Comparison of ENCODE assay signal across 1 cellular context in genomic region chr2:47147011-47147410, GRCh38.
TF ChIP-seq lines count a peak whose summit lies in the region.

No MANE protein-coding gene starts in this region.

TF ChIP-seq in HepG2, 621 proteins besides CTCF, POLR2A, EP300 and RAD21:
- TF ChIP-seq ELF1 (CRISPR knock-in tag; IDR thresholded peaks at IDR 0.05) (no peak), PRDM10 (CRISPR knock-in tag; IDR thresholded peaks at IDR 0.05; ENCODE audit: low read depth) (no peak), DMAP1 (CRISPR knock-in tag; IDR thresholded peaks at IDR 0.05) (no peak), ZBTB39 (CRISPR knock-in tag; IDR thresholded peaks at IDR 0.05) (no peak)
